Comparison of ENCODE assay signal across 8 cellular contexts in the genomic region with DNA sequence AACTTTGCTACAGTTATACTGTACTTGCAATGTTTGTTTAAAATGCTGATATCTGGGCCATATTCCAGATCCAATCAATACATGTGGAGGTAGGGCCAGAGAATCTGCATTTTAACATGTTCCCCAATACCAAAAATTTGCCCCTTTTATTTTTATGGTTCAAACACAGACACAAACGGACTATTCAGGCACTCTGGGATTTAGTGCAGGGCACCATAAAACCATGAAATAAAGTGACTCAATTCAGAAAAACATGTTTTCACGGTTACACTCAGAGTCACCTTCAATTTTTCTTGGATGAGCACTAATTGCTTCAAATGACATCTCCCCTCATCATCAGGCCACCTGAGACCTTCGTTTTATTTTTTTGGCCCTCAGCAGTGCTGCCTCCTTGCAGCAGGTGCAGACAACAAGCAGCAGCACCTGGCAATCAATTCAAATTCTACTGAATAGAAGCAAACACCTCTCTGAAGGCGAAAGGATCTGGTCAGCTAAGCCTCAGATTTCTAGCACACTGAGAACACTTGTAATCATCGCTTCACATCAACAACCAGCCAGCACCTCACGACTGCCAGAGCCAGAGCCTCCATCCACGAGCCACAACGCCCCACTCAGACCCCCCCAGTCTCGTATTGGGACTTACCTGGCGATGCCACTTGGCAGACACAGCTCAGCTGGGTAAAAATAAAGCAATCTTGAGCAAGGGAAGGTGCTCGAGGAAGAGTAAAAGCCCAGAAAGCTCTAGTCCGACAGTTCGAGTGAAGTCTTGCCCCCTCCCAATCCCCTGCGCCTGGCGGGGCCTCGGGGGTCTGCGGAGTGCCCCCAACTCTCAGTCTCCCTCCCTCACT. TPM values are rescaled to one million over a fixed set of nuclear protein-coding genes. Genes with fewer than 3 reads are reported as not detected.
A peak's percentile ranks its signal among the peaks of the same experiment; 100 is the strongest.
DNase-seq lines count a peak whose midpoint lies in the region; ATAC-seq, FAIRE-seq and TF ChIP-seq lines count a peak whose summit lies in the region.

No MANE protein-coding gene starts in this region.

- H3K79me2 ChIP-seq in HCT116 (ENCODE audit: insufficient read depth, low read length) (no peaks in the 10 kb centered on the region), astrocyte (ENCODE audit: insufficient read depth, low read length) (no peaks in the 10 kb centered on the region), keratinocyte (ENCODE audit: control insufficient read depth, insufficient read depth, low read length) (no peaks in the 10 kb centered on the region)

- H3K4me3 ChIP-seq in HCT116 (replicated peaks in 1 of 2; ENCODE audit: low read depth in 1 of 2, low read length in 2 of 2) = peak overlapping the region; percentile 71 to 76
- peak overlapping the region; percentile 81 for H3K4me3 ChIP-seq in astrocyte (ENCODE audit: insufficient read depth, low read depth, low read length)
- peak overlapping the region; percentile 64 to 84 (median 84) for H3K4me3 ChIP-seq in keratinocyte (ENCODE audit: control insufficient read depth in 2 of 3, extremely low read depth in 1 of 3, insufficient read depth in 2 of 3, low read depth in 1 of 3, low read length in 3 of 3)

- CTCF ChIA-PET in HCT116 (lab: Charles Lee) = no interaction called here

- no peaks in the 10 kb centered on the region for H3K9me3 ChIP-seq in HCT116 (ENCODE audit: control insufficient read depth in 1 of 2, insufficient read depth in 1 of 2, low read depth in 1 of 2, low read length in 2 of 2)
- H3K9me3 ChIP-seq in astrocyte (ENCODE audit: insufficient read depth, low read depth, low read length) = no peaks in the 10 kb centered on the region
- H3K9me3 ChIP-seq in keratinocyte (ENCODE audit: control insufficient read depth, low read depth, low read length) = no peaks in the 10 kb centered on the region

- H3K36me3 ChIP-seq in HCT116 (ENCODE audit: control insufficient read depth in 1 of 2, insufficient read depth in 2 of 2, low read length in 2 of 2) = no peaks in the 10 kb centered on the region
- H3K36me3 ChIP-seq in astrocyte (ENCODE audit: insufficient read depth, low read length) = no peaks in the 10 kb centered on the region
- no peaks in the 10 kb centered on the region for H3K36me3 ChIP-seq in keratinocyte (ENCODE audit: control insufficient read depth in 2 of 2, extremely low read depth in 1 of 2, insufficient read depth in 2 of 2, low read length in 2 of 2)

- TF ChIP-seq CTCF in HCT116 (IDR thresholded peaks at IDR 0.05 in 2 of 3, conservative IDR thresholded peaks at IDR 0.05 in 1 of 3; ENCODE audit: borderline replicate concordance in 1 of 3, insufficient read depth in 1 of 3, low read depth in 2 of 3, low read length in 2 of 3) (no peak), astrocyte (IDR thresholded peaks at IDR 0.05; ENCODE audit: insufficient read depth, low read depth, low read length) (no peak), keratinocyte (optimal IDR thresholded peaks at IDR 0.05 in 1 of 3, IDR thresholded peaks at IDR 0.05 in 1 of 3, conservative IDR thresholded peaks at IDR 0.05 in 1 of 3; ENCODE audit: extremely low read depth in 1 of 3, insufficient read depth in 2 of 3, low read length in 3 of 3) (no peak)

- peak; percentile 9 for DNase-seq in AG08396 (ENCODE audit: low spot score)
- DNase-seq in HCT116 (ENCODE audit: low read depth, low spot score) = no peak
- DNase-seq in RKO (ENCODE audit: low spot score) = peak; percentile 11
- DNase-seq in astrocyte (ENCODE audit: low read depth) = no peak
- no peak for DNase-seq in keratinocyte (ENCODE audit: low read depth, low spot score)

- H3K9ac ChIP-seq in HCT116 (ENCODE audit: low read length) (peak overlapping the region; percentile 63), astrocyte (ENCODE audit: low read length) (peak overlapping the region; percentile 82), keratinocyte (ENCODE audit: control insufficient read depth, extremely low read depth, insufficient read depth, low read length) (peak overlapping the region; percentile 78)

- H3K36me3 Mint-ChIP-seq in astrocyte (ENCODE audit: low read depth, unreplicated experiment) = no peaks in the 10 kb centered on the region
- H3K36me3 Mint-ChIP-seq in stimulated activated memory B cell treated with anti-CD40 and anti-IgM and Interleukin-4, amounts not matched to agents 10 μg/mL and 1 μg/mL and 100 μg/mL, for 72 hours = peaks cover 15% of the 10 kb centered on the region

- RAD21 ChIA-PET in HCT116 (lab: Charles Lee; ENCODE audit: low non-redundant PET in 1 of 2, low total read pairs in 2 of 2, uncharacterized antibody in 2 of 2, unreplicated experiment in 2 of 2) = no interaction called here

- H3K27me3 ChIP-seq in HCT116 (ENCODE audit: insufficient read depth, low read length) (no peaks in the 10 kb centered on the region), astrocyte (ENCODE audit: insufficient read depth, low read length) (peaks cover 17% of the 10 kb centered on the region), keratinocyte (ENCODE audit: control insufficient read depth, extremely low read depth, insufficient read depth, low read length) (no peaks in the 10 kb centered on the region)

- ATAC-seq in HCT116 (no peak), HG03159 (IDR thresholded peaks at IDR 0.05; ENCODE audit: unreplicated experiment) (no peak), HG03565 (IDR thresholded peaks at IDR 0.05; ENCODE audit: unreplicated experiment) (no peak)
- ATAC-seq in stimulated activated memory B cell treated with anti-CD40 and anti-IgM and Interleukin-4, amounts not matched to agents 10 μg/mL and 1 μg/mL and 100 μg/mL, for 72 hours = no peak

- TF ChIP-seq RAD21 in HCT116 (IDR thresholded peaks at IDR 0.05; ENCODE audit: low read depth) = no peak

- dilution Hi-C loops in keratinocyte (cut with MboI; ENCODE audit: extremely low pct_ligation_motif_present, low sequenced_read_pairs) = no loop called here

- POLR2A ChIA-PET in HCT116 (lab: Charles Lee) = no interaction called here

- peak overlapping the region; percentile 88 for H3K4me2 ChIP-seq in HCT116 (ENCODE audit: low read length)
- peak overlapping the region; percentile 97 for H3K4me2 ChIP-seq in astrocyte (ENCODE audit: low read length)
- H3K4me2 ChIP-seq in keratinocyte (ENCODE audit: control insufficient read depth, extremely low read depth, insufficient read depth, low read depth, low read length) = peak overlapping the region; percentile 75

- intact Hi-C loops in HCT116 (cut with micrococcal nuclease) = loop anchor here (5.0 to 10.0 kb wide), 2 partner anchors 136 to 173 kb away; partner anchors contain the start of gene GPR137B

- 0 out of 2 replicates have a peak, but pooled peaks cover 5% of the 10 kb centered on the region for H3K9me2 ChIP-seq in HCT116 (ENCODE audit: insufficient read depth)

- H3K4me3 Mint-ChIP-seq in astrocyte (ENCODE audit: unreplicated experiment) = peak overlapping the region; percentile 93
- H3K4me3 Mint-ChIP-seq in stimulated activated memory B cell treated with anti-CD40 and anti-IgM and Interleukin-4, amounts not matched to agents 10 μg/mL and 1 μg/mL and 100 μg/mL, for 72 hours = peak overlapping the region; percentile 91

- no peak for FAIRE-seq in astrocyte (lab: Jason Lieb, UNC)
- no peak for FAIRE-seq in keratinocyte (lab: Jason Lieb, UNC)

- H3K4me1 Mint-ChIP-seq in astrocyte (ENCODE audit: low read depth, unreplicated experiment) = no peaks in the 10 kb centered on the region
- peaks cover 61% of the 10 kb centered on the region for H3K4me1 Mint-ChIP-seq in stimulated activated memory B cell treated with anti-CD40 and anti-IgM and Interleukin-4, amounts not matched to agents 10 μg/mL and 1 μg/mL and 100 μg/mL, for 72 hours

- no peaks in the 10 kb centered on the region for H3K9me1 ChIP-seq in keratinocyte (ENCODE audit: control insufficient read depth, extremely low read depth, insufficient read depth, low read length)

- no peaks in the 10 kb centered on the region for H3K9me3 Mint-ChIP-seq in astrocyte (ENCODE audit: unreplicated experiment)
- H3K9me3 Mint-ChIP-seq in stimulated activated memory B cell treated with anti-CD40 and anti-IgM and Interleukin-4, amounts not matched to agents 10 μg/mL and 1 μg/mL and 100 μg/mL, for 72 hours = peaks cover 4% of the 10 kb centered on the region

- H3K27ac ChIP-seq in HCT116 (ENCODE audit: low read depth, low read length) = no peak overlapping the region
- H3K27ac ChIP-seq in astrocyte (ENCODE audit: low read depth, low read length) = no peak overlapping the region
- H3K27ac ChIP-seq in keratinocyte (ENCODE audit: control insufficient read depth, insufficient read depth, low read length) = no peak overlapping the region

- peaks cover 3 to 15% of the 10 kb centered on the region in 2 experiments; a peak in 2 of 4 replicates for H3K4me1 ChIP-seq in HCT116 (ENCODE audit: control insufficient read depth in 1 of 2, insufficient read depth in 2 of 2, low read length in 2 of 2)
- H3K4me1 ChIP-seq in astrocyte (ENCODE audit: insufficient read depth, low read length) = peaks cover 5% of the 10 kb centered on the region
- peaks cover 4% of the 10 kb centered on the region for H3K4me1 ChIP-seq in keratinocyte (ENCODE audit: control insufficient read depth, extremely low read depth, insufficient read depth, low read length)

- peak overlapping the region; percentile 59 for H3K27ac Mint-ChIP-seq in astrocyte (ENCODE audit: unreplicated experiment)
- H3K27ac Mint-ChIP-seq in stimulated activated memory B cell treated with anti-CD40 and anti-IgM and Interleukin-4, amounts not matched to agents 10 μg/mL and 1 μg/mL and 100 μg/mL, for 72 hours = peak overlapping the region; percentile 77

- H4K20me1 ChIP-seq in HCT116 (ENCODE audit: insufficient read depth) (no peaks in the 10 kb centered on the region), astrocyte (ENCODE audit: insufficient read depth, low read length) (no peaks in the 10 kb centered on the region), keratinocyte (ENCODE audit: control insufficient read depth, extremely low read depth, insufficient read depth, low read length) (no peaks in the 10 kb centered on the region)

- TSS peak; percentile 55 for BruUV-seq in HCT116 (replicated peaks; lab: Mats Ljungman, UMichigan)

- H2AFZ ChIP-seq in HCT116 (ENCODE audit: low read depth, low read length, poor library complexity, severe bottlenecking) (no peak overlapping the region), astrocyte (ENCODE audit: low read depth, low read length) (peak overlapping the region; percentile 95), keratinocyte (ENCODE audit: control insufficient read depth, low read length) (peak overlapping the region; percentile 95)

- H3K27me3 Mint-ChIP-seq in astrocyte (ENCODE audit: low read depth, unreplicated experiment) = peaks cover 12% of the 10 kb centered on the region
- no peaks in the 10 kb centered on the region for H3K27me3 Mint-ChIP-seq in stimulated activated memory B cell treated with anti-CD40 and anti-IgM and Interleukin-4, amounts not matched to agents 10 μg/mL and 1 μg/mL and 100 μg/mL, for 72 hours

- no peak for TF ChIP-seq POLR2A in HCT116 (IDR thresholded peaks at IDR 0.05; ENCODE audit: borderline replicate concordance, extremely low read depth, insufficient read depth, insufficient read length)

RNA-seq across cellular contexts. Expression of gene ERO1B, which starts 1.1 kb away (rescaled TPM):
- 5.4 TPM for total RNA-seq in HCT116 (2021; ENCODE audit: unreplicated experiment)
- 1.2 and 1.4 TPM in 2 replicates for polyA plus RNA-seq in HCT116 (2012)
- total RNA-seq in astrocyte = 1.5 and 2.0 TPM in 2 replicates
- polyA plus RNA-seq in keratinocyte = 1.5 to 3.1 TPM (median 1.5 TPM) in 3 replicates
- 1.8 TPM for polyA plus RNA-seq in keratinocyte (2011; ENCODE audit: low read depth)
- polyA plus RNA-seq in keratinocyte (2011; cell fraction: cytosol; rRNA removed) = 0.68 and 1.7 TPM in 2 replicates
- 2.1 and 4.0 TPM in 2 replicates for polyA plus RNA-seq in keratinocyte (2011; cell fraction: nucleus; rRNA removed)
- 1.9 and 2.0 TPM in 2 replicates for polyA plus RNA-seq in keratinocyte (2012; ENCODE audit: low replicate concordance)
- 0.33 to 2.8 TPM (median 2.0 TPM) in 3 replicates for polyA minus RNA-seq in keratinocyte
- 1.9 TPM for polyA minus RNA-seq in keratinocyte (2011; cell fraction: cytosol; rRNA and poly(A)+ RNA removed)
- 2.3 and 4.2 TPM in 2 replicates for polyA minus RNA-seq in keratinocyte (2011; cell fraction: nucleus; rRNA and poly(A)+ RNA removed)

Comparison
In these comparisons a context has a peak if more than half of its experiments do, and no peak if none do; other contexts are left out.
1. DNase-seq: peak in AG08396 (single experiment) and RKO (single experiment); none in HCT116 (single experiment), astrocyte (single experiment) and keratinocyte (single experiment).
2. Peak in every context shown above with its lines, with median percentiles within 50 percentile points of each other: H3K4me2 ChIP-seq, H3K4me3 ChIP-seq and H3K9ac ChIP-seq.